8 cellular contexts compared by ENCODE assay signal in genomic region chr18:3541549-3542386, GRCh38.
DNase-seq lines count a peak whose midpoint lies in the region; ATAC-seq and TF ChIP-seq lines count a peak whose summit lies in the region.
"Had no signal": no experiment of that assay in that cellular context is flagged by ENCODE, and none has a peak within 500 bp of the region (broad histone marks: within the 10 kb centered on the region; RNA-seq: fewer than 3 reads in every experiment).

No MANE protein-coding gene starts in this region.

- peak overlapping the region; percentile 95 for H3K27ac Mint-ChIP-seq in mesothelial cell of epicardium

- H3K36me3 ChIP-seq in ovary, result no peaks in the 10 kb centered on the region

- DNase-seq in mesothelial cell of epicardium (ENCODE audit: low spot score in 2 of 2, unreplicated experiment in 2 of 2) (no peak), ovary (no peak), DMS153 (lab: John Stamatoyannopoulos, UW) (no peak), NCI-H2196 (lab: John Stamatoyannopoulos, UW; ENCODE audit: unreplicated experiment) (no peak)
- DNase-seq: erythroblast had no signal

- H3K4me1 ChIP-seq in ovary (ENCODE audit: insufficient read depth), result peaks cover 3% of the 10 kb centered on the region

- ATAC-seq in GM18868 (IDR thresholded peaks at IDR 0.05; ENCODE audit: unreplicated experiment) (peak; percentile 100), GM21529 (IDR thresholded peaks at IDR 0.05; ENCODE audit: unreplicated experiment) (peak; percentile 92), HG03521 (IDR thresholded peaks at IDR 0.05; ENCODE audit: unreplicated experiment) (peak; percentile 45)

- H3K27ac ChIP-seq in ovary, result no peak overlapping the region

- no peaks in the 10 kb centered on the region for H3K9me3 ChIP-seq in ovary

- peaks cover 47% of the 10 kb centered on the region for H3K4me1 Mint-ChIP-seq in mesothelial cell of epicardium

- TF ChIP-seq EP300 in ovary (IDR thresholded peaks at IDR 0.05), result no peak

- no peak overlapping the region for H3K4me3 ChIP-seq in ovary

- intact Hi-C loops in ovary (cut with DNase I), result no loop called here

- peaks cover 5% of the 10 kb centered on the region for H3K9me3 Mint-ChIP-seq in mesothelial cell of epicardium

- H3K36me3 Mint-ChIP-seq in mesothelial cell of epicardium, result no peaks in the 10 kb centered on the region

- H3K27me3 ChIP-seq in ovary, result no peaks in the 10 kb centered on the region

- no peak overlapping the region for H3K4me3 Mint-ChIP-seq in mesothelial cell of epicardium

- WGBS in ovary, 3 donors, result 91 to 92% (median 92%) methylated on average over 5 of the region's 5 CpGs

- no peak for TF ChIP-seq CTCF in mesothelial cell of epicardium (IDR thresholded peaks at IDR 0.05; ENCODE audit: unreplicated experiment)
- no peak for TF ChIP-seq CTCF in ovary (IDR thresholded peaks at IDR 0.05)

- no peak for TF ChIP-seq POLR2A in ovary (IDR thresholded peaks at IDR 0.05)

- no peaks in the 10 kb centered on the region for H3K27me3 Mint-ChIP-seq in mesothelial cell of epicardium (ENCODE audit: low read depth)

Comparison
In these comparisons a context has a peak if more than half of its experiments do, and no peak if none do; other contexts are left out.
1. ATAC-seq: peak in every context shown above with its lines; median percentile 100 in GM18868; 92 in GM21529; 45 in HG03521.